Comparison of ENCODE assay signal across 12 cellular contexts in genomic region chr5:73298251-73299016, GRCh38.
DNase-seq lines count a peak whose midpoint lies in the region; ATAC-seq and TF ChIP-seq lines count a peak whose summit lies in the region.
"Had no signal": no experiment of that assay in that cellular context is flagged by ENCODE, and none has a peak within 500 bp of the region (broad histone marks: within the 10 kb centered on the region; RNA-seq: fewer than 3 reads in every experiment).

No MANE protein-coding gene starts in this region.

- TF ChIP-seq CTCF in WTC11 (IDR thresholded peaks at IDR 0.05) = no peak

- CTCF ChIA-PET in WTC11 (lab: Charles Lee) = interaction anchor here (0.5 to 3.2 kb wide), 15 partner anchors 14 to 159 kb away, joined by 3 to 33 read pairs (median 4); partner anchors contain the start of gene FOXD1

- POLR2A ChIA-PET in WTC11 (lab: Charles Lee) = no interaction called here

- no peak overlapping the region for H3K9ac ChIP-seq in iPS-18a (ENCODE audit: low read length)

- H3K4me3 ChIP-seq in iPS-18a (ENCODE audit: low read length) = peak overlapping the region; percentile 39
- H3K4me3 ChIP-seq: mucosa of descending colon had no signal

- ATAC-seq in WTC11 = no peak
- ATAC-seq in stimulated activated effector memory CD8-positive, alpha-beta T cell treated with anti-CD3 and anti-CD28 coated beads, Interleukin-12 subunit alpha, Interleukin-12 subunit beta, amount 100 ng/mL, for 72 hours = no peak
- no peak for ATAC-seq in GM21737 (IDR thresholded peaks at IDR 0.05; ENCODE audit: unreplicated experiment)

- peak overlapping the region; percentile 3 for H3K27ac Mint-ChIP-seq in T-helper 1 cell treated with Interleukin-12 subunit alpha and Interleukin-12 subunit beta and Interleukin-4 antibody, amounts not matched to agents 30 μg/mL and 1 μg/mL, for 36 hours
- H3K27ac Mint-ChIP-seq in WTC11 = no peak overlapping the region
- H3K27ac Mint-ChIP-seq in stimulated activated effector memory CD8-positive, alpha-beta T cell treated with anti-CD3 and anti-CD28 coated beads, Interleukin-12 subunit alpha, Interleukin-12 subunit beta, amount 100 ng/mL, for 72 hours = peak overlapping the region; percentile 58

- peaks cover 86% of the 10 kb centered on the region for H3K27me3 Mint-ChIP-seq in T-helper 1 cell treated with Interleukin-12 subunit alpha and Interleukin-12 subunit beta and Interleukin-4 antibody, amounts not matched to agents 30 μg/mL and 1 μg/mL, for 36 hours (ENCODE audit: low read depth)
- H3K27me3 Mint-ChIP-seq in WTC11 (ENCODE audit: low read depth) = peaks cover 95% of the 10 kb centered on the region

- H3K4me1 ChIP-seq in iPS-18a (ENCODE audit: control insufficient read depth, low read depth, low read length) = peaks cover 8% of the 10 kb centered on the region

- no peak overlapping the region for H3K27ac ChIP-seq in iPS-18a (ENCODE audit: low read length)
- H3K27ac ChIP-seq: foreskin keratinocyte had no signal

- peaks cover 6% of the 10 kb centered on the region for H3K36me3 Mint-ChIP-seq in T-helper 1 cell treated with Interleukin-12 subunit alpha and Interleukin-12 subunit beta and Interleukin-4 antibody, amounts not matched to agents 30 μg/mL and 1 μg/mL, for 36 hours (ENCODE audit: low read depth)
- no peaks in the 10 kb centered on the region for H3K36me3 Mint-ChIP-seq in WTC11
- H3K36me3 Mint-ChIP-seq in stimulated activated effector memory CD8-positive, alpha-beta T cell treated with anti-CD3 and anti-CD28 coated beads, Interleukin-12 subunit alpha, Interleukin-12 subunit beta, amount 100 ng/mL, for 72 hours = peaks cover 11% of the 10 kb centered on the region

- DNase-seq in T-helper 1 cell (no peak), WTC11 (ENCODE audit: low spot score) (peak; percentile 42), NCI-H82 (lab: John Stamatoyannopoulos, UW) (no peak)
- no peak for DNase-seq in stimulated activated effector memory CD8-positive, alpha-beta T cell treated with anti-CD3 and anti-CD28 coated beads, Interleukin-12 subunit alpha, Interleukin-12 subunit beta, amount 100 ng/mL, for 72 hours (ENCODE audit: low spot score in 2 of 2)
- no peak for DNase-seq in activated CD4-positive, alpha-beta T cell treated with anti-CD3 and anti-CD28 coated beads for 1 hour
- DNase-seq: activated CD4-positive, alpha-beta T cell treated with anti-CD3 and anti-CD28 coated beads for 4 hours; foreskin keratinocyte; NCI-H1930 had no signal

- no peak overlapping the region for H3K4me3 Mint-ChIP-seq in T-helper 1 cell treated with Interleukin-12 subunit alpha and Interleukin-12 subunit beta and Interleukin-4 antibody, amounts not matched to agents 30 μg/mL and 1 μg/mL, for 36 hours
- H3K4me3 Mint-ChIP-seq in WTC11 = peak overlapping the region; percentile 69
- H3K4me3 Mint-ChIP-seq in stimulated activated effector memory CD8-positive, alpha-beta T cell treated with anti-CD3 and anti-CD28 coated beads, Interleukin-12 subunit alpha, Interleukin-12 subunit beta, amount 100 ng/mL, for 72 hours = no peak overlapping the region

- no peaks in the 10 kb centered on the region for H3K36me3 ChIP-seq in iPS-18a (ENCODE audit: control insufficient read depth, low read depth, low read length)

- H3K9me3 Mint-ChIP-seq in T-helper 1 cell treated with Interleukin-12 subunit alpha and Interleukin-12 subunit beta and Interleukin-4 antibody, amounts not matched to agents 30 μg/mL and 1 μg/mL, for 36 hours = peaks cover 9% of the 10 kb centered on the region
- H3K9me3 Mint-ChIP-seq in WTC11 = no peaks in the 10 kb centered on the region
- peaks cover 3% of the 10 kb centered on the region for H3K9me3 Mint-ChIP-seq in stimulated activated effector memory CD8-positive, alpha-beta T cell treated with anti-CD3 and anti-CD28 coated beads, Interleukin-12 subunit alpha, Interleukin-12 subunit beta, amount 100 ng/mL, for 72 hours

- peaks cover 95% of the 10 kb centered on the region for H3K27me3 ChIP-seq in iPS-18a (ENCODE audit: control insufficient read depth, insufficient read depth, low read length)

- no peaks in the 10 kb centered on the region for H3K9me3 ChIP-seq in iPS-18a (ENCODE audit: control insufficient read depth, low read depth, low read length)
- H3K9me3 ChIP-seq: mucosa of descending colon had no signal

- peaks cover 7% of the 10 kb centered on the region for H3K4me1 Mint-ChIP-seq in T-helper 1 cell treated with Interleukin-12 subunit alpha and Interleukin-12 subunit beta and Interleukin-4 antibody, amounts not matched to agents 30 μg/mL and 1 μg/mL, for 36 hours (ENCODE audit: low read depth)
- peaks cover 52% of the 10 kb centered on the region for H3K4me1 Mint-ChIP-seq in WTC11
- H3K4me1 Mint-ChIP-seq in stimulated activated effector memory CD8-positive, alpha-beta T cell treated with anti-CD3 and anti-CD28 coated beads, Interleukin-12 subunit alpha, Interleukin-12 subunit beta, amount 100 ng/mL, for 72 hours = peaks cover 31% of the 10 kb centered on the region

TF ChIP-seq in WTC11, 78 proteins besides CTCF, POLR2A, EP300 and RAD21:
- 0 out of 2 replicates have a peak, but pooled peaks have one; percentile 32 for TF ChIP-seq ATF1 (CRISPR knock-in tag; IDR thresholded peaks at IDR 0.05)
- 0 out of 2 replicates have a peak, but pooled peaks have one; percentile 16 for TF ChIP-seq KAT7 (CRISPR knock-in tag; IDR thresholded peaks at IDR 0.05; ENCODE audit: borderline replicate concordance)
- TF ChIP-seq MLX (CRISPR knock-in tag; IDR thresholded peaks at IDR 0.05) = no peak
